ENCODE assay signal across 1 cellular context in the genomic region with DNA sequence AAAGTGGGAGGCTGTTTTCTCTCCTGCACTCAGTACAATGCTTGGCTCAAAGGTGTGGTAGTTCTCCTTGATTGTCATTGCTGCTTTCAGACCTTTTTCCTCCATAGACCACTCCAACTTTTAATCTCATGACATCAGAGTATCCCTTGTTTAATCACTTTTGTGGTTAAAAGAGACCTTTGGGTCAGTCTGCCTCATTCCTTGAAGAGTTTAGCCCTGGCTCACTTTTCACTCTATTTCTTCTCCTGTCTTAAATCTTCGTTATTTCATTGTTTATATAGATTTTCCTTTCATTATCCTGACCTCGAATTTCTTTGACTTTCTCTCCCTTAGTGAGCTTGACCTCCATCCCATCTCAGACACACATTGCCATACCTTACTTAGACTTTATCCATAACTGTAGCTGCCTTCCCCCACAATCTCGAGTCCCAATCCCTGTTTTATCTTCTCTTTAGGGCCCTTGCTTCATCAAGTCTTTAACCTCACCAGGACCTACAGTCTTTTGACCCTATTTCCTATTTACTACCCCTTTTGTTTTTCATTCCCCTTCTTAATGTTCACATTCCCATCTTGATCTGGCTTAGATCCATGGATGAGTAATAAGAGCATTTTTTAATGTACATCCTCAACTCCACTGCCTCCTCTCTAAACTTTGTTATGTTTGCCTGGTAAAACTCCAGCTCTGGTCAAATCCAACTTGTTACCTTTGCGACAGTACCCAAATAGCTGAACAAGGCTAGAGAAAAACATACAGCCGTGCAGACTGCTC.
TF ChIP-seq lines count a peak whose summit lies in the region.

No MANE protein-coding gene starts in this region.

TF ChIP-seq in SK-N-SH, 30 proteins besides CTCF, POLR2A, EP300 and RAD21 (continued from another document):
- TF ChIP-seq, protein P1, sequence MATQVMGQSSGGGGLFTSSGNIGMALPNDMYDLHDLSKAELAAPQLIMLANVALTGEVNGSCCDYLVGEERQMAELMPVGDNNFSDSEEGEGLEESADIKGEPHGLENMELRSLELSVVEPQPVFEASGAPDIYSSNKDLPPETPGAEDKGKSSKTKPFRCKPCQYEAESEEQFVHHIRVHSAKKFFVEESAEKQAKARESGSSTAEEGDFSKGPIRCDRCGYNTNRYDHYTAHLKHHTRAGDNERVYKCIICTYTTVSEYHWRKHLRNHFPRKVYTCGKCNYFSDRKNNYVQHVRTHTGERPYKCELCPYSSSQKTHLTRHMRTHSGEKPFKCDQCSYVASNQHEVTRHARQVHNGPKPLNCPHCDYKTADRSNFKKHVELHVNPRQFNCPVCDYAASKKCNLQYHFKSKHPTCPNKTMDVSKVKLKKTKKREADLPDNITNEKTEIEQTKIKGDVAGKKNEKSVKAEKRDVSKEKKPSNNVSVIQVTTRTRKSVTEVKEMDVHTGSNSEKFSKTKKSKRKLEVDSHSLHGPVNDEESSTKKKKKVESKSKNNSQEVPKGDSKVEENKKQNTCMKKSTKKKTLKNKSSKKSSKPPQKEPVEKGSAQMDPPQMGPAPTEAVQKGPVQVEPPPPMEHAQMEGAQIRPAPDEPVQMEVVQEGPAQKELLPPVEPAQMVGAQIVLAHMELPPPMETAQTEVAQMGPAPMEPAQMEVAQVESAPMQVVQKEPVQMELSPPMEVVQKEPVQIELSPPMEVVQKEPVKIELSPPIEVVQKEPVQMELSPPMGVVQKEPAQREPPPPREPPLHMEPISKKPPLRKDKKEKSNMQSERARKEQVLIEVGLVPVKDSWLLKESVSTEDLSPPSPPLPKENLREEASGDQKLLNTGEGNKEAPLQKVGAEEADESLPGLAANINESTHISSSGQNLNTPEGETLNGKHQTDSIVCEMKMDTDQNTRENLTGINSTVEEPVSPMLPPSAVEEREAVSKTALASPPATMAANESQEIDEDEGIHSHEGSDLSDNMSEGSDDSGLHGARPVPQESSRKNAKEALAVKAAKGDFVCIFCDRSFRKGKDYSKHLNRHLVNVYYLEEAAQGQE (IDR thresholded peaks at IDR 0.05; ENCODE audit: low read depth, low read length), result no peak
- peak; percentile 94 for TF ChIP-seq NFIC (IDR thresholded peaks at IDR 0.05; ENCODE audit: borderline replicate concordance)
- TF ChIP-seq TEAD4 (IDR thresholded peaks at IDR 0.05; ENCODE audit: borderline replicate concordance, insufficient read depth), result peak; percentile 38; the same call in 1 of the 2 replicates
- TF ChIP-seq FOSL2 (IDR thresholded peaks at IDR 0.05; ENCODE audit: borderline replicate concordance, low read depth), result peak; percentile 75; the same call in 1 of the 2 replicates
- no peak for TF ChIP-seq FOXM1 (IDR thresholded peaks at IDR 0.05; ENCODE audit: low read depth)
- no peak for TF ChIP-seq YY1 (IDR thresholded peaks at IDR 0.05; ENCODE audit: low read depth)
- TF ChIP-seq, protein P2, sequence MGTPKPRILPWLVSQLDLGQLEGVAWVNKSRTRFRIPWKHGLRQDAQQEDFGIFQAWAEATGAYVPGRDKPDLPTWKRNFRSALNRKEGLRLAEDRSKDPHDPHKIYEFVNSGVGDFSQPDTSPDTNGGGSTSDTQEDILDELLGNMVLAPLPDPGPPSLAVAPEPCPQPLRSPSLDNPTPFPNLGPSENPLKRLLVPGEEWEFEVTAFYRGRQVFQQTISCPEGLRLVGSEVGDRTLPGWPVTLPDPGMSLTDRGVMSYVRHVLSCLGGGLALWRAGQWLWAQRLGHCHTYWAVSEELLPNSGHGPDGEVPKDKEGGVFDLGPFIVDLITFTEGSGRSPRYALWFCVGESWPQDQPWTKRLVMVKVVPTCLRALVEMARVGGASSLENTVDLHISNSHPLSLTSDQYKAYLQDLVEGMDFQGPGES (IDR thresholded peaks at IDR 0.05; ENCODE audit: low read depth, low read length), result no peak
- no peak for TF ChIP-seq GABPA (IDR thresholded peaks at IDR 0.05; ENCODE audit: low read depth)
- no peak for TF ChIP-seq FOXJ3 (CRISPR knock-in tag; IDR thresholded peaks at IDR 0.05)
- peak; percentile 84 for TF ChIP-seq JUND (IDR thresholded peaks at IDR 0.05)
- TF ChIP-seq, protein P3, sequence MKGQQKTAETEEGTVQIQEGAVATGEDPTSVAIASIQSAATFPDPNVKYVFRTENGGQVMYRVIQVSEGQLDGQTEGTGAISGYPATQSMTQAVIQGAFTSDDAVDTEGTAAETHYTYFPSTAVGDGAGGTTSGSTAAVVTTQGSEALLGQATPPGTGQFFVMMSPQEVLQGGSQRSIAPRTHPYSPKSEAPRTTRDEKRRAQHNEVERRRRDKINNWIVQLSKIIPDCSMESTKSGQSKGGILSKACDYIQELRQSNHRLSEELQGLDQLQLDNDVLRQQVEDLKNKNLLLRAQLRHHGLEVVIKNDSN (IDR thresholded peaks at IDR 0.05; ENCODE audit: borderline replicate concordance, low read depth), result no peak
- no peak for TF ChIP-seq POLR2AphosphoS5 (IDR thresholded peaks at IDR 0.05; ENCODE audit: low read depth, low read length)
- TF ChIP-seq RXRA (IDR thresholded peaks at IDR 0.05; ENCODE audit: borderline replicate concordance, low read depth), result peak; percentile 86; the same call in 1 of the 2 replicates
- no peak for TF ChIP-seq EZH2phosphoT487 (IDR thresholded peaks at IDR 0.05; ENCODE audit: borderline replicate concordance, low read depth)
- TF ChIP-seq SIN3A (IDR thresholded peaks at IDR 0.05; ENCODE audit: borderline replicate concordance, low read depth, low read length), result no peak
- no peak for TF ChIP-seq CHD2 (IDR thresholded peaks at IDR 0.05; ENCODE audit: low read length, partially characterized antibody)
- no peak for TF ChIP-seq TAF1 (IDR thresholded peaks at IDR 0.05; ENCODE audit: borderline replicate concordance, low read depth, low read length)
- TF ChIP-seq NRF1 (IDR thresholded peaks at IDR 0.05; ENCODE audit: low read depth, low read length), result no peak
- no peak for TF ChIP-seq GATA2 (CRISPR knock-in tag; IDR thresholded peaks at IDR 0.05)
- no peak for TF ChIP-seq MEF2A (IDR thresholded peaks at IDR 0.05; ENCODE audit: borderline replicate concordance, low read depth)
- TF ChIP-seq, protein P4, sequence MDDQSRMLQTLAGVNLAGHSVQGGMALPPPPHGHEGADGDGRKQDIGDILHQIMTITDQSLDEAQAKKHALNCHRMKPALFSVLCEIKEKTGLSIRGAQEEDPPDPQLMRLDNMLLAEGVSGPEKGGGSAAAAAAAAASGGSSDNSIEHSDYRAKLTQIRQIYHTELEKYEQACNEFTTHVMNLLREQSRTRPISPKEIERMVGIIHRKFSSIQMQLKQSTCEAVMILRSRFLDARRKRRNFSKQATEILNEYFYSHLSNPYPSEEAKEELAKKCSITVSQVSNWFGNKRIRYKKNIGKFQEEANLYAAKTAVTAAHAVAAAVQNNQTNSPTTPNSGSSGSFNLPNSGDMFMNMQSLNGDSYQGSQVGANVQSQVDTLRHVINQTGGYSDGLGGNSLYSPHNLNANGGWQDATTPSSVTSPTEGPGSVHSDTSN (IDR thresholded peaks at IDR 0.05), result peak; percentile 36
